In the genomic region with DNA sequence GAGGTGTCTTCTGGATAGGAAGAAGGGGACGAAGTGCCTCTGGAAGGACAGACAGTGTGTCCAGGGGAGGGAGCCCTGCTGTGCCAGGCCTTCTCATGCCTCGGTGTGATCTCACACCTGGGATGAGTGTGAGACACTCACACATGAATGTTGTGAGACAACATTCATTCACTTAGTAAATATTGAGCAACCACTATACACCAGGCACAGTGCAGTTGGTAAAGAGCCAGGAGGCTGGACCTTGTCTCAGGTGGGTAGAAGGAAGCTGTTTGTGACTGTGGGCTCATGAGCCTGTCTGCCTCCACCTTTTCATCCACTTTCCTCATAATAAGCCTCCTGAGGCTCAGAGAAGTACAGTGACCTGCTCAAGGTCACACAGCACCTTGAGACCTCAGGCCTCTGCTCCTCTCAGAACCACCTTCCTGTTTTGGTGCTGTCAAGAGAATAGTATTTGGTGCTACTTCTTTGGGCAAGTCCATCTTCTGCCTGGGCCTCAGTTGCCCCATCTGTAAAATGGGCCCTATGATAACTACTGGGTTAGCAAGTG, we compare ENCODE assay signal across 1 cellular context.
A peak's percentile ranks its signal among the peaks of the same experiment; 100 is the strongest.
TF ChIP-seq lines count a peak whose summit lies in the region.

No MANE protein-coding gene starts in this region.

TF ChIP-seq in HepG2, 621 proteins besides CTCF, POLR2A, EP300 and RAD21 (continued from another document and continues in another):
- TF ChIP-seq ZNF282 (IDR thresholded peaks at IDR 0.05; ENCODE audit: partially characterized antibody): no peak
- TF ChIP-seq CENPT (CRISPR knock-in tag; IDR thresholded peaks at IDR 0.05; ENCODE audit: low read depth): no peak
- TF ChIP-seq HHEX (CRISPR knock-in tag; IDR thresholded peaks at IDR 0.05): no peak
- TF ChIP-seq PBX3 (CRISPR knock-in tag; IDR thresholded peaks at IDR 0.05; ENCODE audit: borderline replicate concordance): no peak
- peak; percentile 91 for TF ChIP-seq GATAD2A (CRISPR knock-in tag; IDR thresholded peaks at IDR 0.05)
- no peak for TF ChIP-seq ZNF775 (CRISPR knock-in tag; IDR thresholded peaks at IDR 0.05; ENCODE audit: borderline replicate concordance)
- no peak for TF ChIP-seq MZF1 (CRISPR knock-in tag; IDR thresholded peaks at IDR 0.05; ENCODE audit: borderline replicate concordance)
- no peak for TF ChIP-seq ZNF124 (CRISPR knock-in tag; IDR thresholded peaks at IDR 0.05)
- TF ChIP-seq JARID2 (CRISPR knock-in tag; IDR thresholded peaks at IDR 0.05; ENCODE audit: insufficient replicate concordance): no peak
- TF ChIP-seq ZNF343 (CRISPR knock-in tag; IDR thresholded peaks at IDR 0.05): no peak
- no peak for TF ChIP-seq TOPORS (CRISPR knock-in tag; IDR thresholded peaks at IDR 0.05)
- no peak for TF ChIP-seq SRSF1 (optimal IDR thresholded peaks at IDR 0.05; ENCODE audit: low read depth, low read length)
- TF ChIP-seq SMARCC2 (IDR thresholded peaks at IDR 0.05): no peak
- TF ChIP-seq, protein P1, sequence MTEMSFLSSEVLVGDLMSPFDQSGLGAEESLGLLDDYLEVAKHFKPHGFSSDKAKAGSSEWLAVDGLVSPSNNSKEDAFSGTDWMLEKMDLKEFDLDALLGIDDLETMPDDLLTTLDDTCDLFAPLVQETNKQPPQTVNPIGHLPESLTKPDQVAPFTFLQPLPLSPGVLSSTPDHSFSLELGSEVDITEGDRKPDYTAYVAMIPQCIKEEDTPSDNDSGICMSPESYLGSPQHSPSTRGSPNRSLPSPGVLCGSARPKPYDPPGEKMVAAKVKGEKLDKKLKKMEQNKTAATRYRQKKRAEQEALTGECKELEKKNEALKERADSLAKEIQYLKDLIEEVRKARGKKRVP (CRISPR knock-in tag; IDR thresholded peaks at IDR 0.05): 0 out of 4 replicates have a peak, but pooled peaks of 1 of the 2 experiments have one; percentile 20
- no peak for TF ChIP-seq ZBTB44 (CRISPR knock-in tag; IDR thresholded peaks at IDR 0.05)
- no peak for TF ChIP-seq ZNF33A (CRISPR knock-in tag; IDR thresholded peaks at IDR 0.05; ENCODE audit: borderline replicate concordance)
- TF ChIP-seq ZNF143 (CRISPR knock-in tag; IDR thresholded peaks at IDR 0.05): no peak
- TF ChIP-seq ZNF260 (CRISPR knock-in tag; IDR thresholded peaks at IDR 0.05; ENCODE audit: borderline replicate concordance, low read depth): no peak
- no peak for TF ChIP-seq GZF1 (CRISPR knock-in tag; IDR thresholded peaks at IDR 0.05)
- no peak for TF ChIP-seq GPN1 (CRISPR knock-in tag; IDR thresholded peaks at IDR 0.05; ENCODE audit: borderline replicate concordance)
- no peak for TF ChIP-seq ZFY (CRISPR knock-in tag; IDR thresholded peaks at IDR 0.05)
- no peak for TF ChIP-seq ZNF382 (CRISPR knock-in tag; IDR thresholded peaks at IDR 0.05; ENCODE audit: borderline replicate concordance)
- no peak for TF ChIP-seq PITX1 (CRISPR knock-in tag; IDR thresholded peaks at IDR 0.05)
- TF ChIP-seq GATAD1 (CRISPR knock-in tag; IDR thresholded peaks at IDR 0.05): peak; percentile 59
- TF ChIP-seq TP53 (CRISPR knock-in tag; conservative IDR thresholded peaks at IDR 0.05): no peak
- TF ChIP-seq SETDB1 (CRISPR knock-in tag; IDR thresholded peaks at IDR 0.05; ENCODE audit: borderline replicate concordance): no peak
- TF ChIP-seq, protein P2, sequence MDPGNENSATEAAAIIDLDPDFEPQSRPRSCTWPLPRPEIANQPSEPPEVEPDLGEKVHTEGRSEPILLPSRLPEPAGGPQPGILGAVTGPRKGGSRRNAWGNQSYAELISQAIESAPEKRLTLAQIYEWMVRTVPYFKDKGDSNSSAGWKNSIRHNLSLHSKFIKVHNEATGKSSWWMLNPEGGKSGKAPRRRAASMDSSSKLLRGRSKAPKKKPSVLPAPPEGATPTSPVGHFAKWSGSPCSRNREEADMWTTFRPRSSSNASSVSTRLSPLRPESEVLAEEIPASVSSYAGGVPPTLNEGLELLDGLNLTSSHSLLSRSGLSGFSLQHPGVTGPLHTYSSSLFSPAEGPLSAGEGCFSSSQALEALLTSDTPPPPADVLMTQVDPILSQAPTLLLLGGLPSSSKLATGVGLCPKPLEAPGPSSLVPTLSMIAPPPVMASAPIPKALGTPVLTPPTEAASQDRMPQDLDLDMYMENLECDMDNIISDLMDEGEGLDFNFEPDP (CRISPR knock-in tag; conservative IDR thresholded peaks at IDR 0.05): no peak
- TF ChIP-seq TRAFD1 (CRISPR knock-in tag; IDR thresholded peaks at IDR 0.05; ENCODE audit: borderline replicate concordance): no peak
- no peak for TF ChIP-seq ZNF501 (CRISPR knock-in tag; IDR thresholded peaks at IDR 0.05)
- TF ChIP-seq CENPBD1 (CRISPR knock-in tag; IDR thresholded peaks at IDR 0.05; ENCODE audit: borderline replicate concordance, low read depth): no peak
- peak; percentile 34; the same call in 1 of the 2 replicates for TF ChIP-seq ZNF788 (CRISPR knock-in tag; IDR thresholded peaks at IDR 0.05; ENCODE audit: borderline replicate concordance)
- TF ChIP-seq ZNF776 (CRISPR knock-in tag; IDR thresholded peaks at IDR 0.05): no peak
- TF ChIP-seq, protein P3, sequence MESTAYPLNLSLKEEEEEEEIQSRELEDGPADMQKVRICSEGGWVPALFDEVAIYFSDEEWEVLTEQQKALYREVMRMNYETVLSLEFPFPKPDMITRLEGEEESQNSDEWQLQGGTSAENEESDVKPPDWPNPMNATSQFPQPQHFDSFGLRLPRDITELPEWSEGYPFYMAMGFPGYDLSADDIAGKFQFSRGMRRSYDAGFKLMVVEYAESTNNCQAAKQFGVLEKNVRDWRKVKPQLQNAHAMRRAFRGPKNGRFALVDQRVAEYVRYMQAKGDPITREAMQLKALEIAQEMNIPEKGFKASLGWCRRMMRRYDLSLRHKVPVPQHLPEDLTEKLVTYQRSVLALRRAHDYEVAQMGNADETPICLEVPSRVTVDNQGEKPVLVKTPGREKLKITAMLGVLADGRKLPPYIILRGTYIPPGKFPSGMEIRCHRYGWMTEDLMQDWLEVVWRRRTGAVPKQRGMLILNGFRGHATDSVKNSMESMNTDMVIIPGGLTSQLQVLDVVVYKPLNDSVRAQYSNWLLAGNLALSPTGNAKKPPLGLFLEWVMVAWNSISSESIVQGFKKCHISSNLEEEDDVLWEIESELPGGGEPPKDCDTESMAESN (CRISPR knock-in tag; conservative IDR thresholded peaks at IDR 0.05): no peak
- no peak for TF ChIP-seq SUZ12 (IDR thresholded peaks at IDR 0.05; ENCODE audit: low read depth, low read length)
- TF ChIP-seq, protein P4, sequence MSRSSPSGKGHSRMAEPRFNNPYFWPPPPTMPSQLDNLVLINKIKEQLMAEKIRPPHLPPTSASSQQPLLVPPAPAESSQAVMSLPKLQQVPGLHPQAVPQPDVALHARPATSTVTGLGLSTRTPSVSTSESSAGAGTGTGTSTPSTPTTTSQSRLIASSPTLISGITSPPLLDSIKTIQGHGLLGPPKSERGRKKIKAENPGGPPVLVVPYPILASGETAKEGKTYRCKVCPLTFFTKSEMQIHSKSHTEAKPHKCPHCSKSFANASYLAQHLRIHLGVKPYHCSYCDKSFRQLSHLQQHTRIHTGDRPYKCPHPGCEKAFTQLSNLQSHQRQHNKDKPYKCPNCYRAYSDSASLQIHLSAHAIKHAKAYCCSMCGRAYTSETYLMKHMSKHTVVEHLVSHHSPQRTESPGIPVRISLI (CRISPR knock-in tag; IDR thresholded peaks at IDR 0.05; ENCODE audit: borderline replicate concordance): no peak
- TF ChIP-seq SRY (CRISPR knock-in tag; IDR thresholded peaks at IDR 0.05): no peak
- no peak for TF ChIP-seq CSRNP1 (CRISPR knock-in tag; IDR thresholded peaks at IDR 0.05)
- TF ChIP-seq EZH2 (conservative IDR thresholded peaks at IDR 0.05; ENCODE audit: low read depth, low read length): no peak
- TF ChIP-seq ZNF790 (CRISPR knock-in tag; IDR thresholded peaks at IDR 0.05; ENCODE audit: borderline replicate concordance): no peak
- TF ChIP-seq SYNCRIP (IDR thresholded peaks at IDR 0.05; ENCODE audit: insufficient read depth, low read depth, low read length): no peak
- no peak for TF ChIP-seq MAFF (IDR thresholded peaks at IDR 0.05; ENCODE audit: low read depth, low read length)
- TF ChIP-seq THYN1 (CRISPR knock-in tag; IDR thresholded peaks at IDR 0.05; ENCODE audit: borderline replicate concordance, low read depth): no peak
- TF ChIP-seq HNF1A (IDR thresholded peaks at IDR 0.05; ENCODE audit: low read depth): no peak
- TF ChIP-seq HNF1A (CRISPR knock-in tag; IDR thresholded peaks at IDR 0.05; ENCODE audit: borderline replicate concordance): peak; percentile 36; the same call in 1 of the 2 replicates
